ENCODE assay signal across 14 cellular contexts in the genomic region with DNA sequence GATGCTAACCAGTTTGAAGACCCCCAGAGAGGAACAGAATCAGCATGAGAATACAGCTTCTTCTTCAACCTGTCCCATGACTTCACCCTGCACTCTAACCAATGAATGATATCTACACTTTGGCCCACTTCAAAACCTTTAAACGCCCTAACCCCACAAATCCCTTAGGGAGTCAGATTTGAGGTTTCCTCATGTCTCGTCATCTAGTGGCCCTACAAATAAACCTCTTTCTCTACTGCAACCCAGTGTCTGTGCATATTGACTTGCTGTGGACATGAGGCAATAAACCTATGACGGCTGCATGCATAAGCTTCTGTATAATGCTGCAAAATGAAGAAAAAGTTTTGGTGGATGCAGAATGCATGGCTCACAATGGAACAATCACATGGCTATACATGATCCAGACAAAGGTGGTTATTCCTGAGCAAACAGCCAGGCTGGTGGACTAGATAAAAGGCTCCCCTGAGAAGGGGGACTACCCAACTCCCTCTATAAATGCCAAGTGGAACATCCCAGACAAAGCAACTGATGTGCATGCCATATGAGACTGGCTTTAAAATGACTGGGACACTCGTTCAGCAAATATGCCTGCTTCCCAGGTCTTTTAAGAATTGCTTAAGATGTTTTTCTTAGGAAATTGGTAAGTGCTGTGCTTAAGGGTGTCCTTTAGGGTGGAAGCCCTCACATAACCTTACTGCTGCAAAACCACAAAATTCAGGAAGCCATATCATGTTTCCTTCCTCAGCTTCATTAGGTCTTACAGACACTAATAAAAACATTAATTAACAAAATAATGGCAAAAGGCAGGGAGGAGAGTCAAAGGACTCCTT. TPM values are rescaled to one million over a fixed set of nuclear protein-coding genes. Genes with fewer than 3 reads are reported as not detected.
DNase-seq lines count a peak whose midpoint lies in the region; ATAC-seq and TF ChIP-seq lines count a peak whose summit lies in the region.
"Had no signal": no experiment of that assay in that cellular context is flagged by ENCODE, and none has a peak within 500 bp of the region (broad histone marks: within the 10 kb centered on the region; RNA-seq: fewer than 3 reads in every experiment).

No MANE protein-coding gene starts in this region.

- peaks cover 44% of the 10 kb centered on the region for H3K4me1 Mint-ChIP-seq in T-helper 1 cell treated with Interleukin-12 subunit alpha and Interleukin-12 subunit beta and Interleukin-4 antibody, amounts not matched to agents 30 μg/mL and 1 μg/mL, for 36 hours (ENCODE audit: low read depth)
- no peaks in the 10 kb centered on the region for H3K4me1 Mint-ChIP-seq in endodermal cell
- H3K4me1 Mint-ChIP-seq: neural crest cell had no signal

- H3K36me3 Mint-ChIP-seq in T-helper 1 cell treated with Interleukin-12 subunit alpha and Interleukin-12 subunit beta and Interleukin-4 antibody, amounts not matched to agents 30 μg/mL and 1 μg/mL, for 36 hours (ENCODE audit: low read depth), result peaks cover 23% of the 10 kb centered on the region
- peaks cover 53% of the 10 kb centered on the region for H3K36me3 Mint-ChIP-seq in endodermal cell (ENCODE audit: low read depth)

- H3K9ac ChIP-seq in endodermal cell (ENCODE audit: extremely low read depth, low read length, poor library complexity, severe bottlenecking), result no peak overlapping the region
- H3K9ac ChIP-seq in skeletal muscle satellite cell (ENCODE audit: low read depth, low read length), result no peak overlapping the region

- no peak overlapping the region for H3K4me3 Mint-ChIP-seq in T-helper 1 cell treated with Interleukin-12 subunit alpha and Interleukin-12 subunit beta and Interleukin-4 antibody, amounts not matched to agents 30 μg/mL and 1 μg/mL, for 36 hours
- H3K4me3 Mint-ChIP-seq in endodermal cell, result no peak overlapping the region
- H3K4me3 Mint-ChIP-seq: neural crest cell had no signal

- ATAC-seq in HG02623 (IDR thresholded peaks at IDR 0.05; ENCODE audit: unreplicated experiment), result no peak

- H3K4me2 ChIP-seq in skeletal muscle satellite cell (ENCODE audit: low read length), result peak overlapping the region; percentile 10

- H3K4me3 ChIP-seq in endodermal cell (ENCODE audit: low read length), result peak overlapping the region; percentile 26
- H3K4me3 ChIP-seq in skeletal muscle satellite cell (ENCODE audit: low read length), result no peak overlapping the region
- H3K4me3 ChIP-seq in WERI-Rb-1 (ENCODE audit: low read depth, low read length), result no peak overlapping the region

- TF ChIP-seq CTCF in endodermal cell (conservative IDR thresholded peaks at IDR 0.05) (no peak), WERI-Rb-1 (IDR thresholded peaks at IDR 0.05; ENCODE audit: low read depth, low read length) (no peak)

- peaks cover 10% of the 10 kb centered on the region for H3K9me3 Mint-ChIP-seq in T-helper 1 cell treated with Interleukin-12 subunit alpha and Interleukin-12 subunit beta and Interleukin-4 antibody, amounts not matched to agents 30 μg/mL and 1 μg/mL, for 36 hours
- peaks cover 52% of the 10 kb centered on the region for H3K9me3 Mint-ChIP-seq in endodermal cell

- H3K9me3 ChIP-seq in endodermal cell (ENCODE audit: control insufficient read depth, low read length) (peaks cover 58% of the 10 kb centered on the region), skeletal muscle satellite cell (replicated peaks; ENCODE audit: low read length) (peaks cover 5% of the 10 kb centered on the region), WERI-Rb-1 (ENCODE audit: severe bottlenecking) (peaks cover 10% of the 10 kb centered on the region)

- WGBS in endodermal cell (ENCODE audit: insufficient coverage in 1 of 2, insufficient read length in 1 of 2), 2 experiments, result 93 to 100% methylated on average over 3 to 4 of the region's 4 CpGs

- H3K27me3 Mint-ChIP-seq in T-helper 1 cell treated with Interleukin-12 subunit alpha and Interleukin-12 subunit beta and Interleukin-4 antibody, amounts not matched to agents 30 μg/mL and 1 μg/mL, for 36 hours (ENCODE audit: low read depth), result no peaks in the 10 kb centered on the region
- H3K27me3 Mint-ChIP-seq in endodermal cell (ENCODE audit: insufficient read depth), result no peaks in the 10 kb centered on the region

- H3K36me3 ChIP-seq in endodermal cell (ENCODE audit: control insufficient read depth, insufficient read depth, low read length) (peaks cover 26% of the 10 kb centered on the region), skeletal muscle satellite cell (ENCODE audit: insufficient read depth, low read length) (no peaks in the 10 kb centered on the region), WERI-Rb-1 (peaks cover 8% of the 10 kb centered on the region; the same call in 1 of the 2 replicates)

- peak overlapping the region; percentile 26 for H3K27ac Mint-ChIP-seq in T-helper 1 cell treated with Interleukin-12 subunit alpha and Interleukin-12 subunit beta and Interleukin-4 antibody, amounts not matched to agents 30 μg/mL and 1 μg/mL, for 36 hours
- H3K27ac Mint-ChIP-seq in endodermal cell, result no peak overlapping the region

- H3K27ac ChIP-seq in endodermal cell (ENCODE audit: low read depth, low read length), result no peak overlapping the region
- no peak overlapping the region for H3K27ac ChIP-seq in WERI-Rb-1

- H3K27me3 ChIP-seq in endodermal cell (ENCODE audit: control insufficient read depth, insufficient read depth, low read length, poor library complexity, severe bottlenecking) (no peaks in the 10 kb centered on the region), skeletal muscle satellite cell (ENCODE audit: control insufficient read depth, insufficient read depth, low read length) (no peaks in the 10 kb centered on the region), WERI-Rb-1 (ENCODE audit: insufficient read depth, low read depth, severe bottlenecking) (no peaks in the 10 kb centered on the region)

- H3K4me1 ChIP-seq in endodermal cell (ENCODE audit: control insufficient read depth, insufficient read depth, low read length) (no peaks in the 10 kb centered on the region), skeletal muscle satellite cell (ENCODE audit: control insufficient read depth, insufficient read depth, low read length) (peaks cover 14% of the 10 kb centered on the region)

- DNase-seq in T-helper 1 cell, result no peak
- peak; percentile 52 for DNase-seq in NCI-H526 treated with DMSO at 0.1 percent for 48 hours (lab: John Stamatoyannopoulos, UW)
- DNase-seq in endodermal cell, result no peak
- no peak for DNase-seq in WERI-Rb-1
- DNase-seq in NK-92 treated with Interleukin-12 subunit alpha and Interleukin-12 subunit beta, amount 100 ng/mL, for 24 hours (lab: John Stamatoyannopoulos, UW), result no peak
- DNase-seq: amniotic stem cell, DND-41, MV-4-11, NCI-H226, RPMI8226 had no signal

RNA-seq across cellular contexts. Expression of a gene that starts 12.2 kb away (rescaled TPM):
- 10 to 100 TPM; 36.9 to 38.0 TPM for total RNA-seq in endodermal cell
- 32.4 TPM for polyA plus RNA-seq in endodermal cell (2013, experiment 1 of 2)
- polyA plus RNA-seq in endodermal cell (2013, experiment 2 of 2), result 33.4 TPM
- total RNA-seq in skeletal muscle satellite cell (2012; rRNA removed), result 10.7 and 15.5 TPM in 2 replicates
